In genomic region chr5:151223447-151224264, GRCh38 we compare ENCODE assay signal across 8 cellular contexts. TPM values are rescaled to one million over a fixed set of nuclear protein-coding genes. Genes with fewer than 3 reads are reported as not detected.
DNase-seq lines count a peak whose midpoint lies in the region; ATAC-seq and TF ChIP-seq lines count a peak whose summit lies in the region.

A gene with protein sequence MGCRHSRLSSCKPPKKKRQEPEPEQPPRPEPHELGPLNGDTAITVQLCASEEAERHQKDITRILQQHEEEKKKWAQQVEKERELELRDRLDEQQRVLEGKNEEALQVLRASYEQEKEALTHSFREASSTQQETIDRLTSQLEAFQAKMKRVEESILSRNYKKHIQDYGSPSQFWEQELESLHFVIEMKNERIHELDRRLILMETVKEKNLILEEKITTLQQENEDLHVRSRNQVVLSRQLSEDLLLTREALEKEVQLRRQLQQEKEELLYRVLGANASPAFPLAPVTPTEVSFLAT (minus strand): TSS chr5:151224092. CDS start chr5:151223970, 122 bp downstream.

- CTCF ChIA-PET in Caco-2 (lab: Charles Lee) (interaction anchor here (0.6 to 1.8 kb wide), 7 partner anchors 9 to 124 kb away, joined by 3 to 9 read pairs (median 5); no protein-coding TSS in a partner anchor), OCI-LY7 (lab: Charles Lee; ENCODE audit: unreplicated experiment) (interaction anchor here (0.6 to 3.4 kb wide), 7 partner anchors 9 to 92 kb away, joined by 3 to 18 read pairs (median 3); no protein-coding TSS in a partner anchor)

- no peaks in the 10 kb centered on the region for H3K4me1 Mint-ChIP-seq in Caco-2 (ENCODE audit: low read depth, unreplicated experiment)
- peaks cover 38 to 71% (median 57%) of the 10 kb centered on the region in 4 donors for H3K4me1 Mint-ChIP-seq in naive thymus-derived CD8-positive, alpha-beta T cell

- BruUV-seq in Caco-2 (replicated peaks; lab: Mats Ljungman, UMichigan) (TSS peak; percentile 25), OCI-LY7 (replicated peaks; lab: Mats Ljungman, UMichigan) (TSS peak; percentile 26)

- H3K4me1 ChIP-seq in Caco-2 (peaks cover 10% of the 10 kb centered on the region), OCI-LY7 (ENCODE audit: insufficient read depth, low read length, poor library complexity, severe bottlenecking) (peaks cover 77% of the 10 kb centered on the region), tibial artery (peaks cover 0 to 45% (median 34%) of the 10 kb centered on the region in 4 donors)

- H3K4me2 ChIP-seq in OCI-LY7 (ENCODE audit: low read length), result peak within 1 kb of the TSS; percentile 79

- TF ChIP-seq CTCF in Caco-2 (IDR thresholded peaks at IDR 0.05; ENCODE audit: insufficient read depth in 1 of 2, low read depth in 1 of 2, low read length in 1 of 2, severe bottlenecking in 1 of 2, unreplicated experiment in 1 of 2) (peak in 1 of 2 experiments; percentile 60), OCI-LY7 (conservative IDR thresholded peaks at IDR 0.05; ENCODE audit: low read length) (peak; percentile 40), fibroblast of pulmonary artery (IDR thresholded peaks at IDR 0.05; ENCODE audit: low read length, missing control alignments) (peak; percentile 23), tibial artery (IDR thresholded peaks at IDR 0.05) (peak; percentile 17 to 29)

- H2AFZ ChIP-seq in OCI-LY7 (ENCODE audit: low read length), result peak within 1 kb of the TSS; percentile 4; the same call in 1 of the 2 replicates

- no peaks in the 10 kb centered on the region for H3K36me3 Mint-ChIP-seq in Caco-2 (ENCODE audit: insufficient read depth, unreplicated experiment)
- peaks cover 0 to 14% (median 8%) of the 10 kb centered on the region in 3 donors for H3K36me3 Mint-ChIP-seq in naive thymus-derived CD8-positive, alpha-beta T cell

- peak within 1 kb of the TSS; percentile 52 for H3K27ac Mint-ChIP-seq in Caco-2 (ENCODE audit: unreplicated experiment)
- H3K27ac Mint-ChIP-seq in naive thymus-derived CD8-positive, alpha-beta T cell, result peak within 1 kb of the TSS; percentile 93 to 100 (median 96)

- DNase-seq in Caco-2, result peak; percentile 83 to 85
- DNase-seq in OCI-LY7 (ENCODE audit: low spot score), result peak; percentile 79
- peak; percentile 17 to 42 for DNase-seq in activated T-helper 1 cell treated with anti-CD3 and anti-CD28 coated beads, Interleukin-2, amount 50 U/mL, for 16 hours (ENCODE audit: low read depth in 1 of 2, low spot score in 1 of 2)
- DNase-seq in fibroblast of pulmonary artery (ENCODE audit: low read depth), result peak; percentile 72
- DNase-seq in naive thymus-derived CD8-positive, alpha-beta T cell, result peak in 8 of 10 donors; percentile 26 to 69 (median 51)
- peak; percentile 82 to 88 for DNase-seq in tibial artery

- H3K79me2 ChIP-seq in OCI-LY7 (ENCODE audit: insufficient read depth, low read depth, low read length), result peaks cover 54% of the 10 kb centered on the region

- peaks cover 5% of the 10 kb centered on the region; the same call in 1 of the 2 replicates for H4K20me1 ChIP-seq in OCI-LY7 (ENCODE audit: insufficient read depth, low read length)

- H3K9me3 Mint-ChIP-seq in Caco-2 (ENCODE audit: unreplicated experiment), result no peaks in the 10 kb centered on the region
- no peaks in the 10 kb centered on the region for H3K9me3 Mint-ChIP-seq in naive thymus-derived CD8-positive, alpha-beta T cell

- no peaks in the 10 kb centered on the region for H3K36me3 ChIP-seq in Caco-2 (ENCODE audit: control insufficient read depth, insufficient read depth, low read length)
- H3K36me3 ChIP-seq in OCI-LY7 (ENCODE audit: insufficient read depth, low read length), result peaks cover 35% of the 10 kb centered on the region; the same call in 1 of the 2 replicates
- H3K36me3 ChIP-seq in tibial artery, result no peaks in the 10 kb centered on the region

- POLR2A ChIA-PET in Caco-2 (lab: Charles Lee) (interaction anchor here (0.6 to 1.6 kb wide), 7 partner anchors 12 to 192 kb away, joined by 3 to 17 read pairs (median 4); partner anchors contain the start of gene GM2A), OCI-LY7 (lab: Charles Lee) (interaction anchor here (0.7 to 15.6 kb wide), 10 partner anchors 9 to 1616 kb away, joined by 3 to 272 read pairs (median 6); partner anchors contain the start of gene GM2A)
- POLR2A ChIA-PET in naive thymus-derived CD8-positive, alpha-beta T cell (lab: Charles Lee), result interaction anchor here (0.6 to 8.1 kb wide), 30 partner anchors 11 to 1648 kb away, joined by 3 to 233 read pairs (median 7); partner anchors contain the start of genes G3BP1, GM2A and RBM22

- peak within 1 kb of the TSS; percentile 84 for H3K4me3 Mint-ChIP-seq in Caco-2 (ENCODE audit: unreplicated experiment)
- H3K4me3 Mint-ChIP-seq in naive thymus-derived CD8-positive, alpha-beta T cell, result peak within 1 kb of the TSS; percentile 82 to 96 (median 94)

- H3K27me3 Mint-ChIP-seq in Caco-2 (ENCODE audit: insufficient read depth, unreplicated experiment), result no peaks in the 10 kb centered on the region
- no peaks in the 10 kb centered on the region for H3K27me3 Mint-ChIP-seq in naive thymus-derived CD8-positive, alpha-beta T cell

- H3K9me3 ChIP-seq in Caco-2 (no peaks in the 10 kb centered on the region), OCI-LY7 (ENCODE audit: low read length) (no peaks in the 10 kb centered on the region), tibial artery (no peaks in the 10 kb centered on the region)

- intact Hi-C loops in Caco-2 (cut with micrococcal nuclease; ENCODE audit: unreplicated experiment) (no loop called here), OCI-LY7 (cut with micrococcal nuclease; ENCODE audit: unreplicated experiment) (loop anchor here (1.0 kb wide), 2 partner anchors 9 to 11 kb away; no protein-coding TSS in a partner anchor), tibial artery (cut with DNase I; ENCODE audit: low total_unique reads) (no loop called here)

- H3K27me3 ChIP-seq in Caco-2 (replicated peaks; ENCODE audit: control insufficient read depth, insufficient read depth, low read length) (no peaks in the 10 kb centered on the region), tibial artery (no peaks in the 10 kb centered on the region)

- H3K27ac ChIP-seq in OCI-LY7 (ENCODE audit: low read depth, low read length, poor library complexity, severe bottlenecking) (peak within 1 kb of the TSS; percentile 98), tibial artery (peak within 1 kb of the TSS; percentile 79 to 83)

- ATAC-seq in GM19351 (IDR thresholded peaks at IDR 0.05; ENCODE audit: unreplicated experiment), result peak; percentile 64
- peak; percentile 70 for ATAC-seq in HG03442 (IDR thresholded peaks at IDR 0.05; ENCODE audit: unreplicated experiment)
- ATAC-seq in naive thymus-derived CD8-positive, alpha-beta T cell, result peak; percentile 64

- no peaks in the 10 kb centered on the region for H3K9me2 ChIP-seq in OCI-LY7 (ENCODE audit: insufficient read depth, low read length)

- H3K4me3 ChIP-seq in Caco-2 (ENCODE audit: low read depth, low read length) (peak within 1 kb of the TSS; percentile 62), OCI-LY7 (ENCODE audit: low read depth, low read length, poor library complexity, severe bottlenecking) (peak within 1 kb of the TSS; percentile 84), fibroblast of pulmonary artery (replicated peaks; ENCODE audit: low read depth, low read length) (peak within 1 kb of the TSS; percentile 72), tibial artery (peak within 1 kb of the TSS; percentile 77 to 86)

RNA-seq across cellular contexts. Expression of the gene that starts here (rescaled TPM):
- 5.1 TPM in 2 replicates for total RNA-seq in Caco-2 (2022)
- 111 and 123 TPM in 2 replicates for total RNA-seq in OCI-LY7 (2014; rRNA removed; shearing (Covaris generic))
- 118 and 119 TPM in 2 replicates for total RNA-seq in OCI-LY7 (2022)
- 100 to 1,000 TPM; 131 to 151 TPM for total RNA-seq in naive thymus-derived CD8-positive, alpha-beta T cell
- polyA plus RNA-seq in naive thymus-derived CD8-positive, alpha-beta T cell, result 100 to 1,000 TPM in 1 of 3 donors, 10 to 100 TPM in 2; 79.8 to 130 (median 98.1) TPM

Comparison
In these comparisons a context has a peak if more than half of its experiments do, and no peak if none do; other contexts are left out.
1. Peak in every context shown above with its lines: DNase-seq, ATAC-seq, H3K4me3 ChIP-seq and H3K27ac ChIP-seq.
2. RNA of the gene that starts here (total RNA-seq): 131 to 151 TPM in naive thymus-derived CD8-positive, alpha-beta T cell and 111 to 123 TPM in OCI-LY7; 5.1 TPM in Caco-2; every median in the first group is over 10 times any median in the second.
3. DNase-seq: peak in every context shown above with its lines; median percentile 85 in tibial artery; 84 in Caco-2; 79 in OCI-LY7; 72 in fibroblast of pulmonary artery; 51 in naive thymus-derived CD8-positive, alpha-beta T cell; 30 in activated T-helper 1 cell treated with anti-CD3 and anti-CD28 coated beads, Interleukin-2, amount 50 U/mL, for 16 hours.